ENCODE assay signal across 20 cellular contexts in genomic region chr4:174672276-174672675, GRCh38.
"Had no signal": no experiment of that assay in that cellular context is flagged by ENCODE, and none has a peak within 500 bp of the region (broad histone marks: within the 10 kb centered on the region; RNA-seq: fewer than 3 reads in every experiment).

No MANE protein-coding gene starts in this region.

- H3K4me3 Mint-ChIP-seq: activated B cell treated with CpG ODN at 0.5 μM for 24 hours; activated CD4-positive, alpha-beta T cell treated with anti-CD3 and anti-CD28 coated beads, Interleukin-2, amount 10 ng/mL, durations not matched to agents 24 days and 14 days; activated naive CD4-positive, alpha-beta T cell treated with anti-CD3 and anti-CD28 coated beads, Interleukin-2, amount 10 ng/mL, durations not matched to agents 7 days and 5 days; activated T-helper 17 cell treated with anti-CD3 and anti-CD28 coated beads, Interleukin-2, amount 50 U/mL, for 72 hours; dendritic cell treated with granulocyte-macrophage colony-stimulating factor and Interleukin-4, amounts not matched to agents 40 ng/mL and 50 ng/mL, for 4 days; effector memory CD8-positive, alpha-beta T cell; nephron; stimulated activated memory B cell treated with anti-CD40 and anti-IgM and Interleukin-4, amounts not matched to agents 10 μg/mL and 1 μg/mL and 100 μg/mL, for 72 hours; type B pancreatic cell had no signal

- ATAC-seq: activated T-helper 17 cell treated with anti-CD3 and anti-CD28 coated beads, Interleukin-2, amount 50 U/mL, for 72 hours; body of pancreas; effector memory CD8-positive, alpha-beta T cell; heart left ventricle; psoas muscle; right lobe of liver; stimulated activated memory B cell treated with anti-CD40 and anti-IgM and Interleukin-4, amounts not matched to agents 10 μg/mL and 1 μg/mL and 100 μg/mL, for 72 hours had no signal

- H3K4me1 ChIP-seq: adrenal gland, body of pancreas, heart left ventricle, left ventricle myocardium inferior, psoas muscle, right lobe of liver had no signal

- DNase-seq: activated B cell treated with CpG ODN at 0.5 μM for 24 hours; activated CD4-positive, alpha-beta T cell treated with anti-CD3 and anti-CD28 coated beads, Interleukin-2, amount 10 ng/mL, durations not matched to agents 24 days and 14 days; activated naive CD4-positive, alpha-beta T cell treated with anti-CD3 and anti-CD28 coated beads, Interleukin-2, amount 10 ng/mL, durations not matched to agents 7 days and 5 days; adrenal gland; body of pancreas; effector memory CD8-positive, alpha-beta T cell; foreskin melanocyte; heart left ventricle; left ventricle myocardium inferior; mesendoderm; psoas muscle; right lobe of liver; substantia nigra; T-helper 1 cell had no signal

- H3K27me3 Mint-ChIP-seq: activated B cell treated with CpG ODN at 0.5 μM for 24 hours; activated naive CD4-positive, alpha-beta T cell treated with anti-CD3 and anti-CD28 coated beads, Interleukin-2, amount 10 ng/mL, durations not matched to agents 7 days and 5 days; activated T-helper 17 cell treated with anti-CD3 and anti-CD28 coated beads, Interleukin-2, amount 50 U/mL, for 72 hours; dendritic cell treated with granulocyte-macrophage colony-stimulating factor and Interleukin-4, amounts not matched to agents 40 ng/mL and 50 ng/mL, for 4 days; stimulated activated memory B cell treated with anti-CD40 and anti-IgM and Interleukin-4, amounts not matched to agents 10 μg/mL and 1 μg/mL and 100 μg/mL, for 72 hours; type B pancreatic cell had no signal

- FAIRE-seq: islet of Langerhans had no signal

- H3K4me3 ChIP-seq: adrenal gland, body of pancreas, heart left ventricle, left ventricle myocardium inferior, psoas muscle, right lobe of liver had no signal

- H3K27me3 ChIP-seq: adrenal gland, body of pancreas, heart left ventricle, right lobe of liver had no signal

- H3K27ac ChIP-seq: adrenal gland, body of pancreas, heart left ventricle, left ventricle myocardium inferior, psoas muscle, right lobe of liver had no signal

- H3K4me1 Mint-ChIP-seq: activated B cell treated with CpG ODN at 0.5 μM for 24 hours; activated CD4-positive, alpha-beta T cell treated with anti-CD3 and anti-CD28 coated beads, Interleukin-2, amount 10 ng/mL, durations not matched to agents 24 days and 14 days; activated naive CD4-positive, alpha-beta T cell treated with anti-CD3 and anti-CD28 coated beads, Interleukin-2, amount 10 ng/mL, durations not matched to agents 7 days and 5 days; activated T-helper 17 cell treated with anti-CD3 and anti-CD28 coated beads, Interleukin-2, amount 50 U/mL, for 72 hours; nephron; stimulated activated memory B cell treated with anti-CD40 and anti-IgM and Interleukin-4, amounts not matched to agents 10 μg/mL and 1 μg/mL and 100 μg/mL, for 72 hours had no signal

- H3K27ac Mint-ChIP-seq: activated B cell treated with CpG ODN at 0.5 μM for 24 hours; activated CD4-positive, alpha-beta T cell treated with anti-CD3 and anti-CD28 coated beads, Interleukin-2, amount 10 ng/mL, durations not matched to agents 24 days and 14 days; activated naive CD4-positive, alpha-beta T cell treated with anti-CD3 and anti-CD28 coated beads, Interleukin-2, amount 10 ng/mL, durations not matched to agents 7 days and 5 days; activated T-helper 17 cell treated with anti-CD3 and anti-CD28 coated beads, Interleukin-2, amount 50 U/mL, for 72 hours; dendritic cell treated with granulocyte-macrophage colony-stimulating factor and Interleukin-4, amounts not matched to agents 40 ng/mL and 50 ng/mL, for 4 days; effector memory CD8-positive, alpha-beta T cell; stimulated activated memory B cell treated with anti-CD40 and anti-IgM and Interleukin-4, amounts not matched to agents 10 μg/mL and 1 μg/mL and 100 μg/mL, for 72 hours; type B pancreatic cell had no signal

- H3K9me3 Mint-ChIP-seq: activated B cell treated with CpG ODN at 0.5 μM for 24 hours; activated CD4-positive, alpha-beta T cell treated with anti-CD3 and anti-CD28 coated beads, Interleukin-2, amount 10 ng/mL, durations not matched to agents 24 days and 14 days; activated naive CD4-positive, alpha-beta T cell treated with anti-CD3 and anti-CD28 coated beads, Interleukin-2, amount 10 ng/mL, durations not matched to agents 7 days and 5 days; activated T-helper 17 cell treated with anti-CD3 and anti-CD28 coated beads, Interleukin-2, amount 50 U/mL, for 72 hours; dendritic cell treated with granulocyte-macrophage colony-stimulating factor and Interleukin-4, amounts not matched to agents 40 ng/mL and 50 ng/mL, for 4 days; nephron; stimulated activated memory B cell treated with anti-CD40 and anti-IgM and Interleukin-4, amounts not matched to agents 10 μg/mL and 1 μg/mL and 100 μg/mL, for 72 hours; type B pancreatic cell had no signal

- H3K36me3 Mint-ChIP-seq: activated naive CD4-positive, alpha-beta T cell treated with anti-CD3 and anti-CD28 coated beads, Interleukin-2, amount 10 ng/mL, durations not matched to agents 7 days and 5 days; stimulated activated memory B cell treated with anti-CD40 and anti-IgM and Interleukin-4, amounts not matched to agents 10 μg/mL and 1 μg/mL and 100 μg/mL, for 72 hours; type B pancreatic cell had no signal

- H3K9me3 ChIP-seq: adrenal gland, body of pancreas, heart left ventricle, left ventricle myocardium inferior, psoas muscle, right lobe of liver had no signal
